Comparison of ENCODE assay signal across 9 cellular contexts in genomic region chr4:122733805-122734155, GRCh38. TPM values are rescaled to one million over a fixed set of nuclear protein-coding genes. Genes with fewer than 3 reads are reported as not detected.
DNase-seq lines count a peak whose midpoint lies in the region; ATAC-seq, FAIRE-seq and TF ChIP-seq lines count a peak whose summit lies in the region.
"Had no signal": no experiment of that assay in that cellular context is flagged by ENCODE, and none has a peak within 500 bp of the region (broad histone marks: within the 10 kb centered on the region; RNA-seq: fewer than 3 reads in every experiment).

No MANE protein-coding gene starts in this region.

- H3K79me2 ChIP-seq in PC-3 (ENCODE audit: low read length) (no peaks in the 10 kb centered on the region), endothelial cell of umbilical vein (ENCODE audit: control insufficient read depth, insufficient read depth, low read length) (no peaks in the 10 kb centered on the region), osteoblast (ENCODE audit: insufficient read depth, low read length) (peaks cover 15% of the 10 kb centered on the region)

- H3K4me1 ChIP-seq in PC-3 (ENCODE audit: insufficient read depth, low read length) = peaks cover 14% of the 10 kb centered on the region
- H3K4me1 ChIP-seq in endothelial cell of umbilical vein (ENCODE audit: control insufficient read depth, extremely low read depth, insufficient read depth, low read length) = peaks cover 7% of the 10 kb centered on the region
- H3K4me1 ChIP-seq in osteoblast (ENCODE audit: insufficient read depth, low read length) = peaks cover 16% of the 10 kb centered on the region

- H4K20me1 ChIP-seq in PC-3 (ENCODE audit: low read length) (no peaks in the 10 kb centered on the region), endothelial cell of umbilical vein (replicated peaks; ENCODE audit: control insufficient read depth, extremely low read depth, insufficient read depth, low read length) (no peaks in the 10 kb centered on the region), osteoblast (ENCODE audit: insufficient read depth, low read length) (no peaks in the 10 kb centered on the region)

- POLR2A ChIA-PET in PC-3 (lab: Charles Lee; ENCODE audit: unreplicated experiment) (no interaction called here), endothelial cell of umbilical vein (lab: Charles Lee) (interaction anchor here (0.7 kb wide), 1 partner anchor 62 kb away, joined by 3 read pairs; no protein-coding TSS in a partner anchor)

- BruUV-seq in PC-3 (replicated peaks; lab: Mats Ljungman, UMichigan) = no TSS peak
- no TSS peak for BruUV-seq in endothelial cell of umbilical vein (replicated peaks; lab: Mats Ljungman, UMichigan)

- H3K9me3 ChIP-seq in PC-3 (ENCODE audit: low read length) (no peaks in the 10 kb centered on the region), endothelial cell of umbilical vein (replicated peaks; ENCODE audit: control insufficient read depth, insufficient read depth, low read length) (no peaks in the 10 kb centered on the region), osteoblast (ENCODE audit: low read depth, low read length) (no peaks in the 10 kb centered on the region)

- TF ChIP-seq POLR2A in endothelial cell of umbilical vein (IDR thresholded peaks at IDR 0.05; ENCODE audit: low read depth, low read length) = no peak

- H3K27me3 ChIP-seq in PC-3 (ENCODE audit: low read length) = no peaks in the 10 kb centered on the region
- H3K27me3 ChIP-seq in endothelial cell of umbilical vein (ENCODE audit: control insufficient read depth in 2 of 2, insufficient read depth in 2 of 2, low read length in 2 of 2) = no peaks in the 10 kb centered on the region
- no peaks in the 10 kb centered on the region for H3K27me3 ChIP-seq in osteoblast (ENCODE audit: insufficient read depth, low read length)

- dilution Hi-C loops in endothelial cell of umbilical vein (cut with MboI; ENCODE audit: extremely low pct_ligation_motif_present, low sequenced_read_pairs) = no loop called here

- FAIRE-seq in endothelial cell of umbilical vein (lab: Jason Lieb, UNC) = no peak

- H3K36me3 ChIP-seq in PC-3 (ENCODE audit: low read depth, low read length) = no peaks in the 10 kb centered on the region
- no peaks in the 10 kb centered on the region for H3K36me3 ChIP-seq in endothelial cell of umbilical vein (ENCODE audit: control insufficient read depth in 2 of 2, extremely low read depth in 1 of 2, insufficient read depth in 2 of 2, low read length in 2 of 2)
- H3K36me3 ChIP-seq in osteoblast (ENCODE audit: insufficient read depth, low read length) = no peaks in the 10 kb centered on the region

- no peaks in the 10 kb centered on the region for H3K9me1 ChIP-seq in endothelial cell of umbilical vein (replicated peaks; ENCODE audit: control insufficient read depth, extremely low read depth, insufficient read depth, low read length)

- H3K9ac ChIP-seq in PC-3 (ENCODE audit: low read length) = peak overlapping the region; percentile 54; the same call in 1 of the 2 replicates
- no peak overlapping the region for H3K9ac ChIP-seq in endothelial cell of umbilical vein (replicated peaks; ENCODE audit: extremely low read depth, insufficient read depth, low read length)

- intact Hi-C loops in PC-3 (cut with micrococcal nuclease) (no loop called here), endothelial cell of umbilical vein (cut with micrococcal nuclease) (loop anchor here (2.0 to 5.0 kb wide), 2 partner anchors 61 to 189 kb away; partner anchors contain the start of gene NUDT6)

- H2AFZ ChIP-seq in PC-3 (ENCODE audit: low read length) (peak overlapping the region; percentile 98; the same call in 1 of the 2 replicates), endothelial cell of umbilical vein (ENCODE audit: low read depth, low read length) (no peak overlapping the region), osteoblast (ENCODE audit: low read length) (no peak overlapping the region)

- H3K4me2 ChIP-seq in PC-3 (ENCODE audit: low read length) = peak overlapping the region; percentile 99
- peak overlapping the region; percentile 82 for H3K4me2 ChIP-seq in endothelial cell of umbilical vein (ENCODE audit: insufficient read depth, low read length)
- peak overlapping the region; percentile 93 for H3K4me2 ChIP-seq in osteoblast (ENCODE audit: insufficient read depth, low read length)

- CTCF ChIA-PET in PC-3 (lab: Charles Lee) = no interaction called here
- CTCF ChIA-PET in endothelial cell of umbilical vein (lab: Charles Lee) = interaction anchor here (2.7 kb wide), 1 partner anchor 17 kb away, joined by 33 read pairs; no protein-coding TSS in a partner anchor

- no peaks in the 10 kb centered on the region for H3K9me2 ChIP-seq in PC-3 (replicated peaks; ENCODE audit: low read length)

- peak overlapping the region; percentile 93 for H3K4me3 ChIP-seq in PC-3 (ENCODE audit: low read length)
- no peak overlapping the region for H3K4me3 ChIP-seq in endothelial cell of umbilical vein (replicated peaks in 1 of 3; ENCODE audit: insufficient read depth in 1 of 3, low read depth in 1 of 3, low read length in 3 of 3)
- peak overlapping the region; percentile 91 for H3K4me3 ChIP-seq in osteoblast (ENCODE audit: insufficient read depth, low read length)

- ATAC-seq in PC-3 (no peak), GM21619 (IDR thresholded peaks at IDR 0.05; ENCODE audit: unreplicated experiment) (no peak)

- no peak overlapping the region for H3K27ac ChIP-seq in PC-3 (ENCODE audit: low read length)
- H3K27ac ChIP-seq in endothelial cell of umbilical vein (ENCODE audit: insufficient read depth, low read depth, low read length) = peak overlapping the region; percentile 9
- peak overlapping the region; percentile 68 for H3K27ac ChIP-seq in osteoblast (ENCODE audit: low read depth, low read length)

- TF ChIP-seq CTCF in PC-3 (conservative IDR thresholded peaks at IDR 0.05; ENCODE audit: low read depth, low read length) (no peak), endothelial cell of umbilical vein (IDR thresholded peaks at IDR 0.05; ENCODE audit: extremely low read depth in 1 of 2, insufficient read depth in 1 of 2, low read depth in 1 of 2, low read length in 2 of 2) (no peak), osteoblast (IDR thresholded peaks at IDR 0.05; ENCODE audit: extremely low read depth, low read depth, low read length) (no peak)

- DNase-seq in DMS79 treated with DMSO at 0.1 percent for 48 hours (lab: John Stamatoyannopoulos, UW) (peak; percentile 4), PC-3 (no peak), endothelial cell of umbilical vein (ENCODE audit: low read depth, low spot score) (no peak), osteoblast (ENCODE audit: insufficient read length, low spot score, missing footprints) (peak; percentile 29), SW480 (ENCODE audit: low spot score) (no peak), NCI-H1092 treated with DMSO at 0.1 percent for 48 hours (lab: John Stamatoyannopoulos, UW) (no peak), CD1c-positive myeloid dendritic cell (ENCODE audit: extremely low spot score) (no peak)
- DNase-seq: islet precursor cell had no signal

- H3F3A ChIP-seq in PC-3 (ENCODE audit: low read length, unreplicated experiment) = no peaks in the 10 kb centered on the region

TF ChIP-seq in endothelial cell of umbilical vein, 7 proteins besides CTCF, POLR2A, EP300 and RAD21:
- no peak for TF ChIP-seq GATA2 (IDR thresholded peaks at IDR 0.05; ENCODE audit: insufficient read depth, insufficient read length, low read depth, low read length)
- TF ChIP-seq JUN (IDR thresholded peaks at IDR 0.05; ENCODE audit: borderline replicate concordance, insufficient read depth, insufficient read length, low read depth) = no peak
- no peak for TF ChIP-seq MAX (IDR thresholded peaks at IDR 0.05; ENCODE audit: insufficient read depth, insufficient read length)
- TF ChIP-seq FOS (IDR thresholded peaks at IDR 0.05; ENCODE audit: borderline replicate concordance, insufficient read depth, low read length) = no peak
- TF ChIP-seq EZH2 (IDR thresholded peaks at IDR 0.05; ENCODE audit: borderline replicate concordance, low read depth, low read length, severe bottlenecking) = no peak
- TF ChIP-seq POLR2AphosphoS5 (IDR thresholded peaks at IDR 0.05; ENCODE audit: insufficient read depth, low read depth, low read length) = no peak
- TF ChIP-seq MYC (IDR thresholded peaks at IDR 0.05; ENCODE audit: low read depth, low read length) = no peak

RNA-seq across cellular contexts. Expression of gene BBS12, which starts 1.3 kb away (rescaled TPM):
- total RNA-seq in PC-3 (2014; rRNA removed) (0.69 and 1.7 TPM in 2 replicates), endothelial cell of umbilical vein (2.1 and 2.3 TPM in 2 replicates), osteoblast (9.4 and 10.6 TPM in 2 replicates)
- 0.91 and 0.99 TPM in 2 replicates for polyA plus RNA-seq in endothelial cell of umbilical vein
- polyA plus RNA-seq in endothelial cell of umbilical vein (2011; cell fraction: cytosol; rRNA removed) = 0.97 and 1.2 TPM in 2 replicates
- polyA plus RNA-seq in endothelial cell of umbilical vein (2011; cell fraction: nucleus; rRNA removed) = 0.64 and 0.97 TPM in 2 replicates
- polyA plus RNA-seq in endothelial cell of umbilical vein (2012) = 2.4 and 2.5 TPM in 2 replicates
- polyA minus RNA-seq in endothelial cell of umbilical vein = 2.3 and 2.5 TPM in 2 replicates
- polyA minus RNA-seq in endothelial cell of umbilical vein (2011; cell fraction: cytosol; rRNA and poly(A)+ RNA removed) = 0.31 TPM
- 1.7 and 2.8 TPM in 2 replicates for polyA minus RNA-seq in endothelial cell of umbilical vein (2011; cell fraction: nucleus; rRNA and poly(A)+ RNA removed)

Comparison
In these comparisons a context has a peak if more than half of its experiments do, and no peak if none do; other contexts are left out.
1. DNase-seq: peak in DMS79 treated with DMSO at 0.1 percent for 48 hours (single experiment) and osteoblast (single experiment); none in PC-3 (single experiment), endothelial cell of umbilical vein (single experiment), SW480 (single experiment), NCI-H1092 treated with DMSO at 0.1 percent for 48 hours (single experiment) and CD1c-positive myeloid dendritic cell (single experiment).
2. H3K4me3 ChIP-seq: peak in PC-3 (single experiment) and osteoblast (single experiment); none in endothelial cell of umbilical vein (0 of 3).
3. Peak in every context shown above with its lines, with median percentiles within 50 percentile points of each other: H3K4me2 ChIP-seq.